2 cellular contexts compared by ENCODE assay signal in the genomic region with DNA sequence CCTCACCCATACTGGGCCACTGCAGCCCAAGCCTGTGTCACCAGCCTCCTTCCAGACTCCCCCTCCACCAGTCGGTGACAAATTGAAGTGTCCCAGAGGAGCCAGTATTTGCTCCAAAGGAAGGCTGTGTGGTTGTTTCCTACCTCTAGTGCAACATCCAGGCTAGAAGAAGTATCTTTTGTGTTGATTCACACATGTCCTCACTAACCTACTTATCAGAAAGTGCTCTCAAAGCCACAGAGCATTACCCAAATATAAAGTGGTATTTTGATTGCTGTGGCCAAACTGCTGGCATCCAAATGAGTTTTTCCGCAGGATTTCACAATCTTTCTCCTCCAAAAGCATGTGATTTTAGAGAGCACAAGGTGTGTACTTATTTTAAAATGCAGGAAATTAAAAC.
TF ChIP-seq lines count a peak whose summit lies in the region.

No MANE protein-coding gene starts in this region.

TF ChIP-seq in K562, 482 proteins besides CTCF, POLR2A, EP300 and RAD21:
- TF ChIP-seq, protein P1, sequence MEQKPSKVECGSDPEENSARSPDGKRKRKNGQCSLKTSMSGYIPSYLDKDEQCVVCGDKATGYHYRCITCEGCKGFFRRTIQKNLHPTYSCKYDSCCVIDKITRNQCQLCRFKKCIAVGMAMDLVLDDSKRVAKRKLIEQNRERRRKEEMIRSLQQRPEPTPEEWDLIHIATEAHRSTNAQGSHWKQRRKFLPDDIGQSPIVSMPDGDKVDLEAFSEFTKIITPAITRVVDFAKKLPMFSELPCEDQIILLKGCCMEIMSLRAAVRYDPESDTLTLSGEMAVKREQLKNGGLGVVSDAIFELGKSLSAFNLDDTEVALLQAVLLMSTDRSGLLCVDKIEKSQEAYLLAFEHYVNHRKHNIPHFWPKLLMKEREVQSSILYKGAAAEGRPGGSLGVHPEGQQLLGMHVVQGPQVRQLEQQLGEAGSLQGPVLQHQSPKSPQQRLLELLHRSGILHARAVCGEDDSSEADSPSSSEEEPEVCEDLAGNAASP (IDR thresholded peaks at IDR 0.05), result no peak
- TF ChIP-seq, protein P2, sequence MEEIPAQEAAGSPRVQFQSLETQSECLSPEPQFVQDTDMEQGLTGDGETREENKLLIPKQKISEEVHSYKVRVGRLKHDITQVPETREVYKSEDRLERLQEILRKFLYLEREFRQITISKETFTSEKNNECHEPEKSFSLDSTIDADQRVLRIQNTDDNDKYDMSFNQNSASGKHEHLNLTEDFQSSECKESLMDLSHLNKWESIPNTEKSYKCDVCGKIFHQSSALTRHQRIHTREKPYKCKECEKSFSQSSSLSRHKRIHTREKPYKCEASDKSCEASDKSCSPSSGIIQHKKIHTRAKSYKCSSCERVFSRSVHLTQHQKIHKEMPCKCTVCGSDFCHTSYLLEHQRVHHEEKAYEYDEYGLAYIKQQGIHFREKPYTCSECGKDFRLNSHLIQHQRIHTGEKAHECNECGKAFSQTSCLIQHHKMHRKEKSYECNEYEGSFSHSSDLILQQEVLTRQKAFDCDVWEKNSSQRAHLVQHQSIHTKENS (CRISPR knock-in tag; IDR thresholded peaks at IDR 0.05), result no peak
- TF ChIP-seq NKRF (IDR thresholded peaks at IDR 0.05; ENCODE audit: borderline replicate concordance) (no peak), CEBPB (tag; IDR thresholded peaks at IDR 0.05) (peak; percentile 47), CSDE1 (IDR thresholded peaks at IDR 0.05) (no peak), CEBPG (CRISPR knock-in tag; IDR thresholded peaks at IDR 0.05) (no peak), CEBPG (tag; conservative IDR thresholded peaks at IDR 0.05 in 1 of 2, IDR thresholded peaks at IDR 0.05 in 1 of 2) (peak in 1 of 2 experiments; percentile 40; a peak in 2 of 4 replicates)
- TF ChIP-seq, protein P3, sequence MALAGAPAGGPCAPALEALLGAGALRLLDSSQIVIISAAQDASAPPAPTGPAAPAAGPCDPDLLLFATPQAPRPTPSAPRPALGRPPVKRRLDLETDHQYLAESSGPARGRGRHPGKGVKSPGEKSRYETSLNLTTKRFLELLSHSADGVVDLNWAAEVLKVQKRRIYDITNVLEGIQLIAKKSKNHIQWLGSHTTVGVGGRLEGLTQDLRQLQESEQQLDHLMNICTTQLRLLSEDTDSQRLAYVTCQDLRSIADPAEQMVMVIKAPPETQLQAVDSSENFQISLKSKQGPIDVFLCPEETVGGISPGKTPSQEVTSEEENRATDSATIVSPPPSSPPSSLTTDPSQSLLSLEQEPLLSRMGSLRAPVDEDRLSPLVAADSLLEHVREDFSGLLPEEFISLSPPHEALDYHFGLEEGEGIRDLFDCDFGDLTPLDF (CRISPR knock-in tag; IDR thresholded peaks at IDR 0.05), result no peak

TF ChIP-seq in HepG2, 621 proteins besides CTCF, POLR2A, EP300 and RAD21 (continued from another document):
- TF ChIP-seq REST (IDR thresholded peaks at IDR 0.05; ENCODE audit: borderline replicate concordance in 1 of 2, low read depth in 1 of 2, low read length in 2 of 2), result no peak
- TF ChIP-seq PAF1 (CRISPR knock-in tag; IDR thresholded peaks at IDR 0.05), result no peak
- no peak for TF ChIP-seq ZGPAT (CRISPR knock-in tag; IDR thresholded peaks at IDR 0.05)
- no peak for TF ChIP-seq SIN3B (IDR thresholded peaks at IDR 0.05; ENCODE audit: low read length)
- peak; percentile 8; the same call in 1 of the 2 replicates for TF ChIP-seq CEBPB (IDR thresholded peaks at IDR 0.05; ENCODE audit: borderline replicate concordance, low read depth, low read length)
- TF ChIP-seq ZBTB44 (CRISPR knock-in tag; IDR thresholded peaks at IDR 0.05), result no peak
